10 cellular contexts compared by ENCODE assay signal in genomic region chr2:101991731-101992145, GRCh38. TPM values are rescaled to one million over a fixed set of nuclear protein-coding genes. Genes with fewer than 3 reads are reported as not detected.
A peak's percentile ranks its signal among the peaks of the same experiment; 100 is the strongest.
DNase-seq lines count a peak whose midpoint lies in the region; ATAC-seq and TF ChIP-seq lines count a peak whose summit lies in the region.
"Had no signal": no experiment of that assay in that cellular context is flagged by ENCODE, and none has a peak within 500 bp of the region (broad histone marks: within the 10 kb centered on the region; RNA-seq: fewer than 3 reads in every experiment).

Gene IL1R2 (plus strand): TSS chr2:101991960. CDS start chr2:102008576, 16,616 bp downstream.

- peaks cover 0 to 6% (median 0%) of the 10 kb centered on the region in 4 donors for H3K4me1 ChIP-seq in upper lobe of left lung

- H3K27ac ChIP-seq in upper lobe of left lung = peak within 1 kb of the TSS; percentile 63 to 77 (median 72)

- peaks cover 0 to under 1% (median 0%) of the 10 kb centered on the region in 4 donors for H3K36me3 ChIP-seq in upper lobe of left lung

- no peaks in the 10 kb centered on the region for H3K27me3 ChIP-seq in upper lobe of left lung

- H3K4me1 Mint-ChIP-seq in activated naive CD4-positive, alpha-beta T cell treated with anti-CD3 and anti-CD28 coated beads, Interleukin-2, amount 50 U/mL, for 24 hours = peaks cover 10% of the 10 kb centered on the region
- H3K4me1 Mint-ChIP-seq in central memory CD8-positive, alpha-beta T cell = peaks cover 28% of the 10 kb centered on the region

- H3K27ac Mint-ChIP-seq in activated naive CD4-positive, alpha-beta T cell treated with anti-CD3 and anti-CD28 coated beads, Interleukin-2, amount 50 U/mL, for 24 hours = peak within 1 kb of the TSS; percentile 38
- peak within 1 kb of the TSS; percentile 69 for H3K27ac Mint-ChIP-seq in central memory CD8-positive, alpha-beta T cell (ENCODE audit: low read depth)

- DNase-seq in activated naive CD4-positive, alpha-beta T cell (lab: John Stamatoyannopoulos, UW) = no peak
- DNase-seq in central memory CD8-positive, alpha-beta T cell (ENCODE audit: low spot score in 2 of 2) = no peak
- DNase-seq in mesenteric fat pad (ENCODE audit: low spot score) (no peak), upper lobe of left lung (peak in 1 of 2 donors; percentile 80), NK-92 (lab: John Stamatoyannopoulos, UW; ENCODE audit: unreplicated experiment) (no peak)
- DNase-seq in activated CD4-positive, alpha-beta T cell treated with anti-CD3 and anti-CD28 coated beads for 4 hours = no peak
- DNase-seq: NCI-H1930 had no signal

- H3K4me3 Mint-ChIP-seq in activated naive CD4-positive, alpha-beta T cell treated with anti-CD3 and anti-CD28 coated beads, Interleukin-2, amount 50 U/mL, for 24 hours = no peak within 1 kb of the TSS
- H3K4me3 Mint-ChIP-seq in central memory CD8-positive, alpha-beta T cell = no peak within 1 kb of the TSS

- no peaks in the 10 kb centered on the region for H3K36me3 Mint-ChIP-seq in activated naive CD4-positive, alpha-beta T cell treated with anti-CD3 and anti-CD28 coated beads, Interleukin-2, amount 50 U/mL, for 24 hours
- no peaks in the 10 kb centered on the region for H3K36me3 Mint-ChIP-seq in central memory CD8-positive, alpha-beta T cell (ENCODE audit: insufficient read depth)

- peak within 1 kb of the TSS in 3 of 4 donors; percentile 10 to 23 (median 13) for H3K4me3 ChIP-seq in upper lobe of left lung

- peak in 1 of 4 donors; percentile 14 for TF ChIP-seq EP300 in upper lobe of left lung (IDR thresholded peaks at IDR 0.05)

- no peak for ATAC-seq in central memory CD8-positive, alpha-beta T cell (replicated peaks; ENCODE audit: extremely low read depth, poor library complexity, severe bottlenecking)
- peak; percentile 73 to 78 for ATAC-seq in upper lobe of left lung (ENCODE audit: low FRiP score in 2 of 2)
- no peak for ATAC-seq in HG03025 (IDR thresholded peaks at IDR 0.05; ENCODE audit: low FRiP score, unreplicated experiment)
- ATAC-seq: Panc1 had no signal

- 44 to 51% methylated on average over 7 of the region's 7 CpGs for WGBS in upper lobe of left lung, 2 donors

- H3K9me3 ChIP-seq in upper lobe of left lung = no peaks in the 10 kb centered on the region

- TF ChIP-seq POLR2A in upper lobe of left lung (IDR thresholded peaks at IDR 0.05) = peak in 1 of 4 donors; percentile 59

- peaks cover 13% of the 10 kb centered on the region for H3K27me3 Mint-ChIP-seq in activated naive CD4-positive, alpha-beta T cell treated with anti-CD3 and anti-CD28 coated beads, Interleukin-2, amount 50 U/mL, for 24 hours
- peaks cover 11% of the 10 kb centered on the region for H3K27me3 Mint-ChIP-seq in central memory CD8-positive, alpha-beta T cell

- TF ChIP-seq CTCF in upper lobe of left lung (IDR thresholded peaks at IDR 0.05) = no peak

- no peaks in the 10 kb centered on the region for H3K9me3 Mint-ChIP-seq in activated naive CD4-positive, alpha-beta T cell treated with anti-CD3 and anti-CD28 coated beads, Interleukin-2, amount 50 U/mL, for 24 hours
- H3K9me3 Mint-ChIP-seq in central memory CD8-positive, alpha-beta T cell = no peaks in the 10 kb centered on the region

RNA-seq across cellular contexts. Expression of gene IL1R2, which starts in this region (rescaled TPM):
- total RNA-seq in mesenteric fat pad (101 TPM), upper lobe of left lung (10 to 100 TPM; 24.7 to 84.8 (median 60.0) TPM)

Comparison
In these comparisons a context has a peak if more than half of its experiments do, and no peak if none do; other contexts are left out.
1. ATAC-seq: peak in upper lobe of left lung (2 of 2); none in central memory CD8-positive, alpha-beta T cell (single experiment) and HG03025 (single experiment).